ENCODE assay signal across 21 cellular contexts in genomic region chr18:38709122-38709521, GRCh38.
A peak's percentile ranks its signal among the peaks of the same experiment; 100 is the strongest.
DNase-seq lines count a peak whose midpoint lies in the region; ATAC-seq, FAIRE-seq and TF ChIP-seq lines count a peak whose summit lies in the region.
"Had no signal": no experiment of that assay in that cellular context is flagged by ENCODE, and none has a peak within 500 bp of the region (broad histone marks: within the 10 kb centered on the region; RNA-seq: fewer than 3 reads in every experiment).

No MANE protein-coding gene starts in this region.

- intact Hi-C loops in PC-3 (cut with micrococcal nuclease) = no loop called here

- peak; percentile 17 for DNase-seq in HT1080 (ENCODE audit: low read depth)
- DNase-seq in PC-3 = peak; percentile 1
- peak; percentile 91 for DNase-seq in bronchial epithelial cell (ENCODE audit: low read depth)
- no peak for DNase-seq in keratinocyte (ENCODE audit: low read depth, low spot score)
- DNase-seq in GDM1 (lab: John Stamatoyannopoulos, UW) = no peak
- no peak for DNase-seq in NCI-H345 (lab: John Stamatoyannopoulos, UW)
- DNase-seq: ACHN; BE2C; C1 segment of cervical spinal cord; CD4-positive, CD25-positive, alpha-beta regulatory T cell; CD8-positive, alpha-beta memory T cell; COR-L47; DMS 273 treated with DMSO at 0.1 percent for 48 hours; DMS53; DND-41; EL; H9 had no signal

- no peak overlapping the region for H3K4me3 ChIP-seq in PC-3 (ENCODE audit: low read length)
- no peak overlapping the region for H3K4me3 ChIP-seq in bronchial epithelial cell (ENCODE audit: low read depth, low read length)
- no peak overlapping the region for H3K4me3 ChIP-seq in keratinocyte (ENCODE audit: control insufficient read depth in 2 of 3, extremely low read depth in 1 of 3, insufficient read depth in 2 of 3, low read depth in 1 of 3, low read length in 3 of 3)

- H3K27ac ChIP-seq in PC-3 (ENCODE audit: low read length) (no peak overlapping the region), keratinocyte (ENCODE audit: control insufficient read depth, insufficient read depth, low read length) (no peak overlapping the region)

- H3K9me3 ChIP-seq in PC-3 (ENCODE audit: low read length) (no peaks in the 10 kb centered on the region), keratinocyte (ENCODE audit: control insufficient read depth, low read depth, low read length) (no peaks in the 10 kb centered on the region)
- H3K9me3 ChIP-seq: BE2C had no signal

- H3K9me1 ChIP-seq in keratinocyte (ENCODE audit: control insufficient read depth, extremely low read depth, insufficient read depth, low read length) = no peaks in the 10 kb centered on the region

- H4K20me1 ChIP-seq in PC-3 (ENCODE audit: low read length) (no peaks in the 10 kb centered on the region), keratinocyte (ENCODE audit: control insufficient read depth, extremely low read depth, insufficient read depth, low read length) (no peaks in the 10 kb centered on the region)

- no peaks in the 10 kb centered on the region for H3F3A ChIP-seq in PC-3 (ENCODE audit: low read length, unreplicated experiment)

- no peaks in the 10 kb centered on the region for H3K4me1 ChIP-seq in PC-3 (ENCODE audit: insufficient read depth, low read length)
- no peaks in the 10 kb centered on the region for H3K4me1 ChIP-seq in keratinocyte (ENCODE audit: control insufficient read depth, extremely low read depth, insufficient read depth, low read length)
- H3K4me1 ChIP-seq: BE2C had no signal

- no peaks in the 10 kb centered on the region for H3K9me2 ChIP-seq in PC-3 (replicated peaks; ENCODE audit: low read length)

- CTCF ChIA-PET in PC-3 (lab: Charles Lee) = no interaction called here

- H3K36me3 ChIP-seq in PC-3 (ENCODE audit: low read depth, low read length) (no peaks in the 10 kb centered on the region), bronchial epithelial cell (ENCODE audit: control insufficient read depth, insufficient read depth, low read length) (no peaks in the 10 kb centered on the region), keratinocyte (ENCODE audit: control insufficient read depth in 2 of 2, extremely low read depth in 1 of 2, insufficient read depth in 2 of 2, low read length in 2 of 2) (no peaks in the 10 kb centered on the region)
- H3K36me3 ChIP-seq: BE2C had no signal

- H3K4me2 ChIP-seq in PC-3 (ENCODE audit: low read length) (no peak overlapping the region), keratinocyte (ENCODE audit: control insufficient read depth, extremely low read depth, insufficient read depth, low read depth, low read length) (no peak overlapping the region)

- POLR2A ChIA-PET in PC-3 (lab: Charles Lee; ENCODE audit: unreplicated experiment) = no interaction called here

- dilution Hi-C loops in keratinocyte (cut with MboI; ENCODE audit: extremely low pct_ligation_motif_present, low sequenced_read_pairs) = no loop called here

- no peak for TF ChIP-seq CTCF in PC-3 (conservative IDR thresholded peaks at IDR 0.05; ENCODE audit: low read depth, low read length)
- TF ChIP-seq CTCF in bronchial epithelial cell (IDR thresholded peaks at IDR 0.05; ENCODE audit: insufficient read depth, low read length, severe bottlenecking) = no peak
- no peak for TF ChIP-seq CTCF in keratinocyte (optimal IDR thresholded peaks at IDR 0.05 in 1 of 3, IDR thresholded peaks at IDR 0.05 in 1 of 3, conservative IDR thresholded peaks at IDR 0.05 in 1 of 3; ENCODE audit: extremely low read depth in 1 of 3, insufficient read depth in 2 of 3, low read length in 3 of 3)

- H3K9ac ChIP-seq in PC-3 (ENCODE audit: low read length) = no peak overlapping the region
- H3K9ac ChIP-seq in keratinocyte (ENCODE audit: control insufficient read depth, extremely low read depth, insufficient read depth, low read length) = no peak overlapping the region

- ATAC-seq in PC-3 = no peak

- H3K79me2 ChIP-seq in PC-3 (ENCODE audit: low read length) (no peaks in the 10 kb centered on the region), keratinocyte (ENCODE audit: control insufficient read depth, insufficient read depth, low read length) (no peaks in the 10 kb centered on the region)

- FAIRE-seq in bronchial epithelial cell (lab: Jason Lieb, UNC) (no peak), keratinocyte (lab: Jason Lieb, UNC) (peak; percentile 65)
- FAIRE-seq: A204.1, GM12891, GM19239, H1 had no signal

- no TSS peak for BruUV-seq in PC-3 (replicated peaks; lab: Mats Ljungman, UMichigan)

- no peaks in the 10 kb centered on the region for H3K27me3 ChIP-seq in PC-3 (ENCODE audit: low read length)
- H3K27me3 ChIP-seq in bronchial epithelial cell (ENCODE audit: control insufficient read depth, insufficient read depth, low read length) = no peaks in the 10 kb centered on the region
- H3K27me3 ChIP-seq in keratinocyte (ENCODE audit: control insufficient read depth, extremely low read depth, insufficient read depth, low read length) = no peaks in the 10 kb centered on the region
- H3K27me3 ChIP-seq: BE2C had no signal

- H2AFZ ChIP-seq in PC-3 (ENCODE audit: low read length) (no peak overlapping the region), keratinocyte (ENCODE audit: control insufficient read depth, low read length) (no peak overlapping the region)

Comparison
In these comparisons a context has a peak if more than half of its experiments do, and no peak if none do; other contexts are left out.
1. DNase-seq: peak in HT1080 (single experiment), PC-3 (single experiment) and bronchial epithelial cell (single experiment); none in keratinocyte (single experiment), GDM1 (single experiment) and NCI-H345 (single experiment).